In the genomic region with DNA sequence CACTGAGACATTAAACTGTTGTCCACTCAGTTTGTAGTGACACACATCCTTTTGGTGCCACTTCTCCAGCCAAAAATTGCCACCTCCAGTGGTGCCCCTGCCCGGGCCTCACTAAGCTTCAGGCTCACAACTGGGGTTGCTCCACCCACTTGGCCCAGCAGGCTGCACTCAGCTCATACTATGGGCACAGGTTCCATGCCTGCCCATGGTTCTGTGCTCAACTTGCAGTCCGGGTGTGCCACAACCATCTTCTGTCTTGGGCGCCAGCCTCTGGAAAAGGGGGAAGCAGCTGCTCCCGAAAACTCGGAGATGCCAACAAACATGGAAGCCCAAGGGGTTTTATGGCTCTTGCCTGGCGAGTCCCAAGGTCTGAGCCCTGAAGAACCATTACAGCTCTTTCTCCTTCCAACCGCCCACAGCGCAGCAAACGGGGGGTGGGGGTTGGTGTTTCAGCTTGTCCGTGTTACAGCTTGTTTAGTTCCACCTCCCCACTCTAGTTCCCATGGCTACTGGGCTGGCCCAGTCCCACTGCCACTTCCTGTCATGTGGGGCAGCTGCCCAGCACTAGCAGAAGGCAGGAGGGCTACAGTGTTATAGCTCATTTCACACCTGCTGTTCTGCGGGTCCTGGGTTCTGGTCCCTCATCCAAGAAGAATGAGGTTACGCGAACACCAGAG, we compare ENCODE assay signal across 25 cellular contexts.
DNase-seq lines count a peak whose midpoint lies in the region; ATAC-seq, FAIRE-seq and TF ChIP-seq lines count a peak whose summit lies in the region.
"Had no signal": no experiment of that assay in that cellular context is flagged by ENCODE, and none has a peak within 500 bp of the region (broad histone marks: within the 10 kb centered on the region; RNA-seq: fewer than 3 reads in every experiment).

No MANE protein-coding gene starts in this region.

- no peak overlapping the region for H3K27ac Mint-ChIP-seq in osteocyte (ENCODE audit: unreplicated experiment)
- H3K27ac Mint-ChIP-seq: B cell; CD4-positive, alpha-beta T cell; CD8-positive, alpha-beta T cell had no signal

- ATAC-seq in GM18519 (IDR thresholded peaks at IDR 0.05; ENCODE audit: low FRiP score, unreplicated experiment) = no peak
- ATAC-seq: A549; CD8-positive, alpha-beta T cell; GM12878 had no signal

- no peak for FAIRE-seq in kidney (lab: Jason Lieb, UNC)
- FAIRE-seq: A549, GM12878, GM12892, GM18507, GM19239 had no signal

- no peak overlapping the region for H3K27ac ChIP-seq in kidney (ENCODE audit: low read depth in 2 of 2, low read length in 2 of 2)
- H3K27ac ChIP-seq: 22Rv1; A549; BLaER1 treated with 17β-estradiol and CSF1 and Interleukin-3, amounts not matched to agents 10 nM and 100 nM; C4-2B had no signal

- H3K9me3 ChIP-seq in kidney (ENCODE audit: control insufficient read depth in 1 of 2, low read length in 2 of 2) = no peaks in the 10 kb centered on the region
- H3K9me3 ChIP-seq: A549 had no signal

- peaks cover 2% of the 10 kb centered on the region for H3K27me3 Mint-ChIP-seq in osteocyte (ENCODE audit: unreplicated experiment)
- H3K27me3 Mint-ChIP-seq: B cell; CD4-positive, alpha-beta T cell had no signal

- peak; percentile 5 for DNase-seq in M059J (ENCODE audit: low read depth)
- peak; percentile 45 for DNase-seq in kidney
- DNase-seq in posterior vena cava (ENCODE audit: low spot score) = peak; percentile 62
- DNase-seq in osteocyte (ENCODE audit: extremely low spot score, unreplicated experiment) = no peak
- DNase-seq: AML-193; CD4-positive, alpha-beta T cell; CD8-positive, alpha-beta T cell; COR-L47; DMS 273 treated with DMSO at 0.1 percent for 48 hours; DMS153; DMS53; DMS79; DND-41; EL; GDM1 had no signal

- intact Hi-C loops in kidney (cut with DNase I) = no loop called here
- intact Hi-C loops in posterior vena cava (cut with DNase I) = no loop called here

- no peaks in the 10 kb centered on the region for H3K4me1 Mint-ChIP-seq in osteocyte (ENCODE audit: unreplicated experiment)
- H3K4me1 Mint-ChIP-seq: B cell had no signal

- H3K36me3 ChIP-seq in kidney (ENCODE audit: control insufficient read depth in 1 of 2, insufficient read depth in 2 of 2, low read length in 2 of 2) = no peaks in the 10 kb centered on the region
- H3K36me3 ChIP-seq: BLaER1 treated with 17β-estradiol and CSF1 and Interleukin-3, amounts not matched to agents 10 nM and 100 nM had no signal

- H3K4me3 Mint-ChIP-seq in osteocyte (ENCODE audit: unreplicated experiment) = no peak overlapping the region
- H3K4me3 Mint-ChIP-seq: B cell; CD4-positive, alpha-beta T cell; CD8-positive, alpha-beta T cell had no signal

- no peaks in the 10 kb centered on the region for H3K36me3 Mint-ChIP-seq in osteocyte (ENCODE audit: unreplicated experiment)
- H3K36me3 Mint-ChIP-seq: CD8-positive, alpha-beta T cell had no signal

- H3K9me3 Mint-ChIP-seq in osteocyte (ENCODE audit: unreplicated experiment) = peaks cover 3% of the 10 kb centered on the region

- H3K4me3 ChIP-seq in kidney (ENCODE audit: low read length in 2 of 2) = no peak overlapping the region
- H3K4me3 ChIP-seq: A549; BLaER1 treated with 17β-estradiol and CSF1 and Interleukin-3, amounts not matched to agents 10 nM and 100 nM; GM12878 had no signal

- H3K4me1 ChIP-seq in kidney (ENCODE audit: control insufficient read depth in 1 of 2, insufficient read depth in 1 of 2, low read depth in 1 of 2, low read length in 2 of 2) = no peaks in the 10 kb centered on the region
- H3K4me1 ChIP-seq: A549; BLaER1 treated with 17β-estradiol and CSF1 and Interleukin-3, amounts not matched to agents 10 nM and 100 nM had no signal

- no peak overlapping the region for H3K9ac ChIP-seq in kidney (ENCODE audit: low read length in 2 of 2)
- H3K9ac ChIP-seq: BLaER1 treated with 17β-estradiol and CSF1 and Interleukin-3, amounts not matched to agents 10 nM and 100 nM had no signal

- TF ChIP-seq CTCF in kidney (IDR thresholded peaks at IDR 0.05; ENCODE audit: borderline replicate concordance, extremely low read depth, insufficient read depth) = no peak
- no peak for TF ChIP-seq CTCF in osteocyte (IDR thresholded peaks at IDR 0.05)
